33 cellular contexts compared by ENCODE assay signal in genomic region chr12:92118826-92119536, GRCh38. TPM values are rescaled to one million over a fixed set of nuclear protein-coding genes. Genes with fewer than 3 reads are reported as not detected.
DNase-seq lines count a peak whose midpoint lies in the region; ATAC-seq, FAIRE-seq and TF ChIP-seq lines count a peak whose summit lies in the region.
"Had no signal": no experiment of that assay in that cellular context is flagged by ENCODE, and none has a peak within 500 bp of the region (broad histone marks: within the 10 kb centered on the region; RNA-seq: fewer than 3 reads in every experiment).

No MANE protein-coding gene starts in this region.

- peaks cover 55% of the 10 kb centered on the region for H3K4me1 Mint-ChIP-seq in activated T-cell treated with anti-CD3 and anti-CD28 coated beads, Interleukin-2, amount 50 U/mL, for 24 hours (ENCODE audit: low read depth)
- peaks cover 28% of the 10 kb centered on the region for H3K4me1 Mint-ChIP-seq in progenitor cell of endocrine pancreas (ENCODE audit: low read depth)
- H3K4me1 Mint-ChIP-seq: neural progenitor cell had no signal

- ATAC-seq in Panc1 = no peak
- ATAC-seq in K562 = peak; percentile 37; the same call in 1 of the 3 replicates
- ATAC-seq: esophagus mucosa, HCT116, sciatic nerve had no signal

- H3K27ac ChIP-seq in Panc1 (ENCODE audit: low read length) = peak overlapping the region; percentile 29; the same call in 1 of the 2 replicates
- H3K27ac ChIP-seq in K562 (ENCODE audit: extremely low read depth, low read depth, low read length) = no peak overlapping the region
- H3K27ac ChIP-seq: BLaER1, neural progenitor cell, SK-N-MC, upper lobe of left lung had no signal

- 0 out of 2 replicates have a peak, but pooled peaks cover 7% of the 10 kb centered on the region for H3K4me1 ChIP-seq in Panc1 (ENCODE audit: control insufficient read depth, insufficient read depth, low read length)
- peaks cover 0 to 8% of the 10 kb centered on the region in 2 experiments; a peak in 2 of 5 replicates for H3K4me1 ChIP-seq in K562 (replicated peaks in 1 of 2; ENCODE audit: control insufficient read depth in 2 of 2, insufficient read depth in 2 of 2, low read length in 2 of 2)
- H3K4me1 ChIP-seq: BLaER1 had no signal

- H3K4me2 ChIP-seq in K562 (ENCODE audit: insufficient read depth, low read length) = no peak overlapping the region
- H3K4me2 ChIP-seq: BLaER1, neural progenitor cell had no signal

- TF ChIP-seq POLR2A in K562 (conservative IDR thresholded peaks at IDR 0.05) = no peak

- no peaks in the 10 kb centered on the region for H3K9me1 ChIP-seq in K562 (ENCODE audit: control insufficient read depth, insufficient read depth, low read length)

- intact Hi-C loops in Panc1 (cut with micrococcal nuclease; ENCODE audit: unreplicated experiment) (no loop called here), K562 (cut with micrococcal nuclease) (no loop called here)

- no peaks in the 10 kb centered on the region; the same call in 2 of the 3 replicates for H3K79me2 ChIP-seq in K562 (ENCODE audit: control insufficient read depth, insufficient read depth, low read length)

- no peaks in the 10 kb centered on the region for H3K27me3 Mint-ChIP-seq in activated T-cell treated with anti-CD3 and anti-CD28 coated beads, Interleukin-2, amount 50 U/mL, for 24 hours
- H3K27me3 Mint-ChIP-seq in progenitor cell of endocrine pancreas = no peaks in the 10 kb centered on the region

- CTCF ChIA-PET in Panc1 (lab: Charles Lee) = no interaction called here
- CTCF ChIA-PET in K562 (lab: Yijun Ruan, JAX; ENCODE audit: low intra/inter-chr PET ratio) = no interaction called here

- DNase-seq in activated T-cell treated with anti-CD3 and anti-CD28 coated beads, Interleukin-2, amount 50 U/mL, for 24 hours = no peak
- DNase-seq in activated T-cell treated with anti-CD3 and anti-CD28 coated beads for 4 hours = no peak
- no peak for DNase-seq in Panc1 (ENCODE audit: low read depth, low spot score)
- DNase-seq in K562 (ENCODE audit: extremely low read depth in 1 of 4, low spot score in 3 of 4) = no peak
- DNase-seq in progenitor cell of endocrine pancreas (ENCODE audit: low spot score, unreplicated experiment) = no peak
- DNase-seq in DMS 273 treated with DMSO at 0.1 percent for 48 hours (lab: John Stamatoyannopoulos, UW) = no peak
- no peak for DNase-seq in cortex of kidney (lab: John Stamatoyannopoulos, UW)
- DNase-seq: activated CD4-positive, alpha-beta T cell treated with anti-CD3 and anti-CD28 coated beads for 48 hours; activated CD8-positive, alpha-beta memory T cell treated with anti-CD3 and anti-CD28 coated beads, Interleukin-2, amount 50 U/mL, for 4 hours; activated gamma-delta T cell; anterior cingulate cortex; COR-L47; DND-41; endodermal cell; foreskin fibroblast; head of caudate nucleus; KG1; kidney glomerular epithelial cell; NCI-H146; NCI-H2107; NCI-H446 treated with DMSO at 0.1 percent for 48 hours; posterior cingulate gyrus; stimulated activated CD4-positive, alpha-beta T cell treated with anti-CD3 and anti-CD28 coated beads, Interleukin-12 subunit alpha, Interleukin-12 subunit beta, amount 100 ng/mL, for 4 hours; stimulated activated CD4-positive, alpha-beta T cell treated with anti-CD3 and anti-CD28 coated beads, Interleukin-4, amount 100 ng/mL, for 1 hour; T-helper 2 cell; upper lobe of left lung had no signal

- H2AFZ ChIP-seq in K562 (ENCODE audit: low read depth, low read length) = no peak overlapping the region
- H2AFZ ChIP-seq: neural progenitor cell had no signal

- peaks cover 54% of the 10 kb centered on the region for H3K36me3 Mint-ChIP-seq in activated T-cell treated with anti-CD3 and anti-CD28 coated beads, Interleukin-2, amount 50 U/mL, for 24 hours (ENCODE audit: low read depth)
- H3K36me3 Mint-ChIP-seq in progenitor cell of endocrine pancreas (ENCODE audit: insufficient read depth) = peaks cover 17% of the 10 kb centered on the region

- H3K9me3 ChIP-seq in Panc1 (ENCODE audit: control insufficient read depth, insufficient read depth, low read depth, low read length) (peaks cover 15% of the 10 kb centered on the region), K562 (replicated peaks; ENCODE audit: control insufficient read depth, insufficient read depth, low read depth, low read length) (no peaks in the 10 kb centered on the region)

- BruUV-seq in Panc1 (replicated peaks; lab: Mats Ljungman, UMichigan) (no TSS peak), K562 (replicated peaks; lab: Mats Ljungman, UMichigan) (no TSS peak)

- no peaks in the 10 kb centered on the region for H3K36me3 ChIP-seq in Panc1 (ENCODE audit: control insufficient read depth, insufficient read depth, low read length)
- peaks cover 3% of the 10 kb centered on the region; the same call in 1 of the 3 replicates for H3K36me3 ChIP-seq in K562 (ENCODE audit: control insufficient read depth, insufficient read depth, low read length)
- H3K36me3 ChIP-seq: BLaER1, upper lobe of left lung had no signal

- H3K27ac Mint-ChIP-seq in activated T-cell treated with anti-CD3 and anti-CD28 coated beads, Interleukin-2, amount 50 U/mL, for 24 hours = peak overlapping the region; percentile 48
- peak overlapping the region; percentile 41 for H3K27ac Mint-ChIP-seq in progenitor cell of endocrine pancreas
- H3K27ac Mint-ChIP-seq: endodermal cell, neural progenitor cell had no signal

- no peak for TF ChIP-seq EP300 in K562 (IDR thresholded peaks at IDR 0.05; ENCODE audit: low read length)

- 53% methylated on average over 2 of the region's 2 CpGs for WGBS in K562 (ENCODE audit: insufficient coverage, low coverage, missing lambda C conversion rate)

- no peak for TF ChIP-seq RAD21 in K562 (CRISPR knock-in tag; conservative IDR thresholded peaks at IDR 0.05 in 1 of 2, IDR thresholded peaks at IDR 0.05 in 1 of 2)

- POLR2A ChIA-PET in Panc1 (lab: Charles Lee) = no interaction called here
- POLR2A ChIA-PET in K562 (lab: Yijun Ruan, JAX) = no interaction called here

- H3K9me3 Mint-ChIP-seq in activated T-cell treated with anti-CD3 and anti-CD28 coated beads, Interleukin-2, amount 50 U/mL, for 24 hours = peaks cover 24% of the 10 kb centered on the region
- peaks cover 15% of the 10 kb centered on the region for H3K9me3 Mint-ChIP-seq in progenitor cell of endocrine pancreas (ENCODE audit: low read depth)
- H3K9me3 Mint-ChIP-seq: endodermal cell had no signal

- no peak overlapping the region for H3K4me3 Mint-ChIP-seq in activated T-cell treated with anti-CD3 and anti-CD28 coated beads, Interleukin-2, amount 50 U/mL, for 24 hours
- H3K4me3 Mint-ChIP-seq in progenitor cell of endocrine pancreas (ENCODE audit: low read depth) = no peak overlapping the region
- H3K4me3 Mint-ChIP-seq: endodermal cell, neural progenitor cell had no signal

- H3K27me3 ChIP-seq in Panc1 (ENCODE audit: control insufficient read depth, insufficient read depth, low read length) (no peaks in the 10 kb centered on the region), K562 (ENCODE audit: control insufficient read depth in 2 of 2, insufficient read depth in 2 of 2, low read length in 2 of 2) (no peaks in the 10 kb centered on the region)
- H3K27me3 ChIP-seq: BLaER1, neural progenitor cell, upper lobe of left lung had no signal

- H3K4me3 ChIP-seq in Panc1 (ENCODE audit: low read depth in 2 of 2, low read length in 2 of 2) (no peak overlapping the region), K562 (no peak overlapping the region)
- H3K4me3 ChIP-seq: BLaER1, lung, neural progenitor cell, SK-N-MC, upper lobe of left lung had no signal

- H3K9ac ChIP-seq in K562 (ENCODE audit: insufficient read depth in 1 of 2, low read depth in 2 of 2, low read length in 2 of 2) = no peak overlapping the region
- H3K9ac ChIP-seq: BLaER1, neural progenitor cell had no signal

- FAIRE-seq in K562 (lab: Jason Lieb, UNC) = peak; percentile 26

- in situ Hi-C loops in Panc1 (cut with HindIII; ENCODE audit: low pct_unique_long_range_greater_than_20kb, low sequenced_read_pairs) = no loop called here
- in situ Hi-C loops in K562 (cut with MboI) = no loop called here

- TF ChIP-seq CTCF in Panc1 (IDR thresholded peaks at IDR 0.05) = no peak
- no peak for TF ChIP-seq CTCF in K562 (IDR thresholded peaks at IDR 0.05 in 2 of 3, conservative IDR thresholded peaks at IDR 0.05 in 1 of 3; ENCODE audit: insufficient read depth in 2 of 3, low read depth in 1 of 3, low read length in 3 of 3)
- TF ChIP-seq CTCF in progenitor cell of endocrine pancreas (IDR thresholded peaks at IDR 0.05; ENCODE audit: unreplicated experiment) = no peak

- H4K20me1 ChIP-seq in K562 (replicated peaks; ENCODE audit: control insufficient read depth, insufficient read depth, low read length) = no peaks in the 10 kb centered on the region
- H4K20me1 ChIP-seq: BLaER1 had no signal

TF ChIP-seq in K562, 482 proteins besides CTCF, POLR2A, EP300 and RAD21:
- no peak for TF ChIP-seq TCF7L2 (IDR thresholded peaks at IDR 0.05; ENCODE audit: low read depth, low read length)

RNA-seq across cellular contexts. Expression of gene BTG1, which starts 26.7 kb away (rescaled TPM):
- total RNA-seq in Panc1 (2021; ENCODE audit: unreplicated experiment) (50.0 TPM), K562 (2014; rRNA removed) (4.3 and 4.5 TPM in 2 replicates), K562 (2014; rRNA removed; fragmentation: Illumina TruSeq; extraction: Trizol) (8.0 and 9.9 TPM in 2 replicates), K562 (2015; rRNA removed; fragmentation: Illumina TruSeq; extraction: Trizol) (4.9 and 6.4 TPM in 2 replicates), K562 (2021) (28.6 and 29.5 TPM in 2 replicates), progenitor cell of endocrine pancreas (162 and 164 TPM in 2 replicates)
- 46.9 TPM for polyA plus RNA-seq in Panc1 (2012; ENCODE audit: insufficient read length)
- 25.9 and 32.5 TPM in 2 replicates for total RNA-seq in K562 (2011; cell fraction: chromatin; rRNA removed; ENCODE audit: low replicate concordance)
- 9.2 and 10.9 TPM in 2 replicates for total RNA-seq in K562 (2011; cell fraction: nucleolus; rRNA removed)
- 21.7 and 32.1 TPM in 2 replicates for total RNA-seq in K562 (2011; cell fraction: nucleoplasm; rRNA removed)
- polyA plus RNA-seq in K562 (2011; rRNA removed) (9.0 and 27.0 TPM in 2 replicates), K562 (2014; fragmentation: Illumina TruSeq; extraction: Trizol) (7.5 and 12.8 TPM in 2 replicates), K562 (2014; fragmentation: Nextera tagmentation; extraction: Ambion mirVana) (1 to 10 TPM; 3.7 to 4.3 TPM), K562 (2014; rRNA removed) (7.1 and 7.4 TPM in 2 replicates)
- polyA plus RNA-seq in K562 (2011; cell fraction: cytosol; rRNA removed) = 7.9 and 16.8 TPM in 2 replicates
- polyA plus RNA-seq in K562 (2011; cell fraction: nucleus; rRNA removed) = 10.7 and 29.8 TPM in 2 replicates
- 15.3 and 42.8 TPM in 2 replicates for polyA plus RNA-seq in K562 (2012)
- 17.2 and 33.9 TPM in 2 replicates for polyA minus RNA-seq in K562 (2011; rRNA and poly(A)+ RNA removed)
- 13.6 and 28.9 TPM in 2 replicates for polyA minus RNA-seq in K562 (2011; cell fraction: cytosol; rRNA and poly(A)+ RNA removed)
- 11.0 and 40.8 TPM in 2 replicates for polyA minus RNA-seq in K562 (2011; cell fraction: nucleus; rRNA and poly(A)+ RNA removed)
